Comparison of ENCODE assay signal across 17 cellular contexts in genomic region chr7:140418653-140419052, GRCh38. TPM values are rescaled to one million over a fixed set of nuclear protein-coding genes. Genes with fewer than 3 reads are reported as not detected.
"Had no signal": no experiment of that assay in that cellular context is flagged by ENCODE, and none has a peak within 500 bp of the region (broad histone marks: within the 10 kb centered on the region; RNA-seq: fewer than 3 reads in every experiment).

No MANE protein-coding gene starts in this region.

- H3K9me3 Mint-ChIP-seq: IgD-negative memory B cell had no signal

- H3K9me3 ChIP-seq: SJSA1 had no signal

- ATAC-seq: K562 had no signal

- FAIRE-seq: HTR-8/SVneo, K562, RCC 7860 had no signal

- DNase-seq: Kasumi-1, MM.1S, NCI-H187, NCI-H226, NCI-H446, NCI-H524 treated with DMSO at 0.1 percent for 48 hours, Right ventricle myocardium superior, SIG-M5 had no signal

- H3K4me3 ChIP-seq: K562, SJSA1, SK-N-MC had no signal

- H3K4me1 ChIP-seq: SJSA1 had no signal

- H3K4me3 Mint-ChIP-seq: IgD-negative memory B cell had no signal

- H3K27ac ChIP-seq: HL-60, KMS-11, SJSA1, SK-N-MC had no signal

- H3K27ac Mint-ChIP-seq: IgD-negative memory B cell had no signal

- H3K36me3 ChIP-seq: SJSA1 had no signal

RNA-seq across cellular contexts. Expression of gene RAB19, which starts 14.8 kb away (rescaled TPM):
- total RNA-seq: K562, M059J, Right ventricle myocardium superior, SJSA1 had no signal
- polyA plus RNA-seq: K562 had no signal
